ENCODE assay signal across 12 cellular contexts in the genomic region with DNA sequence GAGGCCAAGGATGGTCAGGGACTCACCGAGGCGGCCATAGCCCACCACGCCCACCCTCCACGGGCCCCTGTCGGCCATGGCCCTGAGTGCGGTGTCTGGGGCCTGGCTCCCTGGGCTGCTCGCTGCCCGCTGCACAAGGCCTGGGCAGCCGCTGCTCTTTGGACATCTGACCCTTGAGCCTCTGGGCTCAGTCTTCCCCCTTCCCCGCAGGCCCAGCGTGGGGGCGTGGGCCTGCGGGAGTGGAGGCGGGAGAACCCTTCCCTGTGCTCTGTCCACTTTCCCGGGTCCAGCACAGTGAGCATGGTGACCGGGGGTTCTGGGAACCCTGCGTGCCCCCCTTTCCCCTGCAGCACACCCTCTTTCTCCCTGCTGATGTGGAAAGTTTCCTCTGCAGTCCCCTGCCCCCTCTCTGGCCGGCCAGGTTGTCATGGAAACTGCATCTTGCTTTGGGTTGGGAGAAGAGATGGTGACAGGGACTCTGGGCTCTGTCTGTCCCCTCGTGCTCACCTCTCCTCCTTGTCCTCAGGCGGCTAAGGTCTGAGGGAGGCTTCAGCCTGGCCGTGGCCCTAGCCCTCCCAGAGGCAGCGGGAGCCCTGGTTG. TPM values are rescaled to one million over a fixed set of nuclear protein-coding genes. Genes with fewer than 3 reads are reported as not detected.
DNase-seq lines count a peak whose midpoint lies in the region; ATAC-seq, FAIRE-seq and TF ChIP-seq lines count a peak whose summit lies in the region.
"Had no signal": no experiment of that assay in that cellular context is flagged by ENCODE, and none has a peak within 500 bp of the region (broad histone marks: within the 10 kb centered on the region; RNA-seq: fewer than 3 reads in every experiment).

Gene ASPDH (minus strand): TSS at position 168 of the 600 bp plus-strand sequence. CDS start 90 bp downstream, at position 78.

- peaks cover under 1% of the 10 kb centered on the region for H3K36me3 Mint-ChIP-seq in activated naive CD4-positive, alpha-beta T cell treated with anti-CD3 and anti-CD28 coated beads for 36 hours (ENCODE audit: low read depth)
- H3K36me3 Mint-ChIP-seq in T-helper 17 cell (ENCODE audit: low read depth): peaks cover 2% of the 10 kb centered on the region

- intact Hi-C loops in activated naive CD4-positive, alpha-beta T cell treated with anti-CD3 and anti-CD28 coated beads for 36 hours (cut with micrococcal nuclease): loop anchor here (10.0 kb wide), 1 partner anchor 1191 kb away; no protein-coding TSS in a partner anchor
- intact Hi-C loops in kidney (cut with DNase I): no loop called here

- 25 to 53% (median 40%) methylated on average over 14 to 22 of the region's 22 CpGs for WGBS in small intestine, 3 donors

- H3K4me1 Mint-ChIP-seq in activated naive CD4-positive, alpha-beta T cell treated with anti-CD3 and anti-CD28 coated beads for 36 hours (ENCODE audit: low read depth): peaks cover 19% of the 10 kb centered on the region
- H3K4me1 Mint-ChIP-seq in T-helper 17 cell: peaks cover 16% of the 10 kb centered on the region

- peak within 1 kb of the TSS in 1 of 2 donors; percentile 32 for H3K27ac ChIP-seq in kidney (ENCODE audit: low read depth in 2 of 2, low read length in 2 of 2)
- H3K27ac ChIP-seq in small intestine (ENCODE audit: low read depth in 1 of 2, low read length in 1 of 2): no peak within 1 kb of the TSS

- H3K9me3 ChIP-seq in T-helper 17 cell (ENCODE audit: control insufficient read depth, low read length, poor library complexity, severe bottlenecking) (no peaks in the 10 kb centered on the region), kidney (ENCODE audit: control insufficient read depth in 1 of 2, low read length in 2 of 2) (no peaks in the 10 kb centered on the region), small intestine (ENCODE audit: control insufficient read depth, low read depth) (no peaks in the 10 kb centered on the region)

- peaks cover 6 to 9% of the 10 kb centered on the region in 2 donors for H3K4me1 ChIP-seq in kidney (ENCODE audit: control insufficient read depth in 1 of 2, insufficient read depth in 1 of 2, low read depth in 1 of 2, low read length in 2 of 2)
- H3K4me1 ChIP-seq in small intestine (ENCODE audit: control insufficient read depth in 2 of 2, insufficient read depth in 1 of 2, low read depth in 1 of 2, low read length in 1 of 2): peaks cover 1 to 2% of the 10 kb centered on the region in 2 donors

- FAIRE-seq in kidney (lab: Jason Lieb, UNC) (no peak), small intestine (lab: Jason Lieb, UNC) (no peak)

- H3K27me3 Mint-ChIP-seq in activated naive CD4-positive, alpha-beta T cell treated with anti-CD3 and anti-CD28 coated beads for 36 hours (ENCODE audit: low read depth): peaks cover 29% of the 10 kb centered on the region
- H3K27me3 Mint-ChIP-seq in T-helper 17 cell: no peaks in the 10 kb centered on the region

- H3K4me3 Mint-ChIP-seq in activated naive CD4-positive, alpha-beta T cell treated with anti-CD3 and anti-CD28 coated beads for 36 hours: peak within 1 kb of the TSS; percentile 27
- no peak within 1 kb of the TSS for H3K4me3 Mint-ChIP-seq in T-helper 17 cell
- H3K4me3 Mint-ChIP-seq: activated T-cell treated with anti-CD3 and anti-CD28 coated beads, Interleukin-2, amount 50 U/mL, for 4 hours had no signal

- H3K27ac Mint-ChIP-seq in activated naive CD4-positive, alpha-beta T cell treated with anti-CD3 and anti-CD28 coated beads for 36 hours: peak within 1 kb of the TSS; percentile 39
- peak within 1 kb of the TSS; percentile 27 for H3K27ac Mint-ChIP-seq in T-helper 17 cell

- H3K4me3 ChIP-seq in kidney (ENCODE audit: low read length in 2 of 2) (peak within 1 kb of the TSS; percentile 52 to 61), small intestine (ENCODE audit: low read depth in 1 of 2, low read length in 2 of 2) (peak within 1 kb of the TSS in 1 of 2 donors; percentile 14)

- H3K27me3 ChIP-seq in small intestine (ENCODE audit: control insufficient read depth in 2 of 2, insufficient read depth in 2 of 2, low read length in 2 of 2): no peaks in the 10 kb centered on the region

- DNase-seq in activated naive CD4-positive, alpha-beta T cell treated with anti-CD3 and anti-CD28 coated beads for 36 hours: no peak
- no peak for DNase-seq in activated naive CD4-positive, alpha-beta T cell (lab: John Stamatoyannopoulos, UW)
- no peak for DNase-seq in T-helper 17 cell
- DNase-seq in kidney: peak; percentile 68
- DNase-seq in small intestine: no peak
- DNase-seq in NCI-H1930 (lab: John Stamatoyannopoulos, UW): no peak
- DNase-seq: activated T-cell treated with anti-CD3 and anti-CD28 coated beads, Interleukin-2, amount 50 U/mL, for 4 hours; AML-193; effector CD4-positive, alpha-beta T cell had no signal

- H3K36me3 ChIP-seq in kidney (ENCODE audit: control insufficient read depth in 1 of 2, insufficient read depth in 2 of 2, low read length in 2 of 2) (no peaks in the 10 kb centered on the region), small intestine (ENCODE audit: control insufficient read depth in 2 of 2, insufficient read depth in 2 of 2, low read length in 2 of 2) (no peaks in the 10 kb centered on the region)

- CTCF ChIA-PET in activated naive CD4-positive, alpha-beta T cell treated with anti-CD3 and anti-CD28 coated beads for 36 hours (lab: Charles Lee): no interaction called here

- H3K9me3 Mint-ChIP-seq in activated naive CD4-positive, alpha-beta T cell treated with anti-CD3 and anti-CD28 coated beads for 36 hours: no peaks in the 10 kb centered on the region
- H3K9me3 Mint-ChIP-seq: activated T-cell treated with anti-CD3 and anti-CD28 coated beads, Interleukin-2, amount 50 U/mL, for 4 hours had no signal

- ATAC-seq in T-helper 17 cell: no peak
- no peak for ATAC-seq in GM18861 (IDR thresholded peaks at IDR 0.05; ENCODE audit: unreplicated experiment)
- no peak for ATAC-seq in GM18511 (IDR thresholded peaks at IDR 0.05; ENCODE audit: unreplicated experiment)
- ATAC-seq: activated T-cell treated with anti-CD3 and anti-CD28 coated beads, Interleukin-2, amount 50 U/mL, for 4 hours had no signal

- peak within 1 kb of the TSS; percentile 32 to 46 for H3K9ac ChIP-seq in kidney (ENCODE audit: low read length in 2 of 2)

- TF ChIP-seq CTCF in kidney (IDR thresholded peaks at IDR 0.05; ENCODE audit: borderline replicate concordance, extremely low read depth, insufficient read depth): no peak

RNA-seq across cellular contexts. Expression of gene ASPDH, which starts in this region (rescaled TPM):
- total RNA-seq in activated naive CD4-positive, alpha-beta T cell treated with anti-CD3 and anti-CD28 coated beads for 36 hours: not detected
- total RNA-seq in T-helper 17 cell (not detected), kidney (not detected)
- polyA plus RNA-seq in kidney (ENCODE audit: insufficient read depth, low read depth, low replicate concordance) (115 TPM), small intestine (10 to 100 TPM in 2 of 3 donors, under 1 TPM in 1; 0.27 to 20.0 (median 17.0) TPM)
- total RNA-seq: activated T-cell treated with anti-CD3 and anti-CD28 coated beads, Interleukin-2, amount 50 U/mL, for 4 hours; mononuclear cell had no signal
